In the genomic region with DNA sequence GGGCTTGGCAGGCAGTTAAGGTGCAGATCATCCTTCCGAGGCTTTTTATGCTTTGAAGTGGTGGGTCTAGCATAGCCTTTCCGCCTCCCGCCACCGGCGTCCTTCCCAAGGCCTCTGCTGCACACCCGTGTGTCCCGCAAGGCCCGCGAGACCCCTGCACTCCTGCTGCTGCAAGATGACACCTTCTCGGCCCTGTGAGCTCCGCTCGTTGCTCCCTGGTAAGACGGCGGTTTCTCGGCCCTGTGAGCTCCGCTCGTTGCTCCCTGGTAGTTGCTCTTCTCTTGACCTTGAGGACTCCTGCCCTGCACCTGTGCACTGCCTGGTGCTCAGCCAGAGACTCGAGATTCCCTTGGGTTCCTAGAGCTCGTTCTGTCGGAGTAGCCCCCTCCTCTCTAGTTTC, we compare ENCODE assay signal across 18 cellular contexts. TPM values are rescaled to one million over a fixed set of nuclear protein-coding genes. Genes with fewer than 3 reads are reported as not detected.
A peak's percentile ranks its signal among the peaks of the same experiment; 100 is the strongest.
DNase-seq lines count a peak whose midpoint lies in the region; ATAC-seq and TF ChIP-seq lines count a peak whose summit lies in the region.
"Had no signal": no experiment of that assay in that cellular context is flagged by ENCODE, and none has a peak within 500 bp of the region (broad histone marks: within the 10 kb centered on the region; RNA-seq: fewer than 3 reads in every experiment).

No MANE protein-coding gene starts in this region.

- no peak for TF ChIP-seq CTCF in osteoblast (IDR thresholded peaks at IDR 0.05; ENCODE audit: extremely low read depth, low read depth, low read length)

- H3K27me3 ChIP-seq in osteoblast (ENCODE audit: insufficient read depth, low read length): no peaks in the 10 kb centered on the region

- peaks cover 15% of the 10 kb centered on the region for H3K36me3 ChIP-seq in osteoblast (ENCODE audit: insufficient read depth, low read length)

- no peak overlapping the region for H2AFZ ChIP-seq in osteoblast (ENCODE audit: low read length)
- H2AFZ ChIP-seq: GM23338 had no signal

- H3K4me2 ChIP-seq in osteoblast (ENCODE audit: insufficient read depth, low read length): no peak overlapping the region
- H3K4me2 ChIP-seq: A549, GM23338 had no signal

- H3K27ac ChIP-seq in osteoblast (ENCODE audit: low read depth, low read length): no peak overlapping the region
- H3K27ac ChIP-seq: 22Rv1, A549, C4-2B, HL-60 had no signal

- ATAC-seq in left cardiac atrium (no peak), Right ventricle myocardium inferior (no peak), GM18520 (IDR thresholded peaks at IDR 0.05; ENCODE audit: unreplicated experiment) (no peak)
- ATAC-seq: A549, GM23338 had no signal

- no peaks in the 10 kb centered on the region for H3K9me3 ChIP-seq in osteoblast (ENCODE audit: low read depth, low read length)
- H3K9me3 ChIP-seq: A549, Caco-2 had no signal

- H3K79me2 ChIP-seq in osteoblast (ENCODE audit: insufficient read depth, low read length): peaks cover 30% of the 10 kb centered on the region

- no peaks in the 10 kb centered on the region for H4K20me1 ChIP-seq in osteoblast (ENCODE audit: insufficient read depth, low read length)

- no peaks in the 10 kb centered on the region for H3K4me1 ChIP-seq in osteoblast (ENCODE audit: insufficient read depth, low read length)
- H3K4me1 ChIP-seq: A549, Caco-2 had no signal

- intact Hi-C loops in left cardiac atrium (cut with DNase I): loop anchor here in 1 of 2 donors (10.0 kb wide), 1 partner anchor 323 kb away; no protein-coding TSS in a partner anchor
- intact Hi-C loops in Right ventricle myocardium inferior (cut with DNase I): no loop called here

- H3K4me3 ChIP-seq in osteoblast (ENCODE audit: insufficient read depth, low read length): no peak overlapping the region
- H3K4me3 ChIP-seq: A549, GM23338 had no signal

- DNase-seq in left cardiac atrium (peak; percentile 7), Right ventricle myocardium inferior (ENCODE audit: missing footprints) (no peak), left kidney (ENCODE audit: low read depth, low spot score) (peak; percentile 24), osteoblast (ENCODE audit: insufficient read length, low spot score, missing footprints) (peak; percentile 34), NCI-H69 (lab: John Stamatoyannopoulos, UW) (no peak)
- DNase-seq in activated naive CD4-positive, alpha-beta T cell treated with anti-CD3 and anti-CD28 coated beads, Interleukin-2, amount 50 U/mL, for 16 hours: no peak
- DNase-seq: AML-193; Caco-2; CD4-positive, alpha-beta T cell; HCEC 1CT; HFFc6 had no signal

RNA-seq across cellular contexts. Expression of gene TRMU, which starts 17.9 kb away (rescaled TPM):
- 10 to 100 TPM; 27.5 to 41.9 TPM for total RNA-seq in left cardiac atrium
- 42.2 TPM for total RNA-seq in Right ventricle myocardium inferior
- total RNA-seq in osteoblast: 18.9 and 22.1 TPM in 2 replicates

RNA-seq across cellular contexts. Expression of gene GTSE1, which starts 21.0 kb away (rescaled TPM):
- total RNA-seq in left cardiac atrium (under 1 TPM; 0.24 to 0.94 TPM), Right ventricle myocardium inferior (0.92 TPM), osteoblast (1.8 and 2.1 TPM in 2 replicates)

RNA-seq across cellular contexts. Expression of gene TTC38, which starts 49.8 kb away (rescaled TPM):
- 10 to 100 TPM; 22.7 to 23.1 TPM for total RNA-seq in left cardiac atrium
- total RNA-seq in Right ventricle myocardium inferior: 23.8 TPM
- 25.6 and 29.3 TPM in 2 replicates for total RNA-seq in osteoblast

RNA-seq across cellular contexts. Expression of gene PKDREJ, which starts 54.5 kb away (rescaled TPM):
- total RNA-seq in left cardiac atrium (under 1 TPM; 0.12 to 0.13 TPM), Right ventricle myocardium inferior (0.08 TPM), osteoblast (not detected in 2 replicates)
- total RNA-seq: Caco-2; CD4-positive, alpha-beta T cell; GM23338; HFFc6; HT1080 had no signal

Comparison
In these comparisons a context has a peak if more than half of its experiments do, and no peak if none do; other contexts are left out.
1. DNase-seq: peak in left cardiac atrium (single experiment), left kidney (single experiment) and osteoblast (single experiment); none in Right ventricle myocardium inferior (single experiment), activated naive CD4-positive, alpha-beta T cell treated with anti-CD3 and anti-CD28 coated beads, Interleukin-2, amount 50 U/mL, for 16 hours (single experiment) and NCI-H69 (single experiment).